21 cellular contexts compared by ENCODE assay signal in the genomic region with DNA sequence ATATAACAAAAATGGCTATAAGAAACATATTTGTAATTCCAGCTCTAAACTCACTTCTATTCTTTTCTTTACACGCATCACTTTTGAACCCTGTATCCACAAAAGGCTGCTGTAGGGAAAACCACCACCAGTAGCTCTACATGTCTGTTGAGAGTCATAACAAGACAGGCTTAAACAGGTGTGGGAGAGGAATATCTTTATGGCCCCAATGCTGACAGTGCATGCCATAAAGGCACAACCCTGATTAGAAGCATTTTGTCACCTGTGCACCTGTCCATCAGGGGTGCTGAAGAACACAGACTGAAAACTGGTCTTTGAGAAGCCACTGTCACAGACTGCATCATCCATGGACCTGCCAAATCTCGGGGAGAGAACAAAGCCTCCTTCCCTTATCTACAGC. TPM values are rescaled to one million over a fixed set of nuclear protein-coding genes. Genes with fewer than 3 reads are reported as not detected.
DNase-seq lines count a peak whose midpoint lies in the region; ATAC-seq, FAIRE-seq and TF ChIP-seq lines count a peak whose summit lies in the region.
"Had no signal": no experiment of that assay in that cellular context is flagged by ENCODE, and none has a peak within 500 bp of the region (broad histone marks: within the 10 kb centered on the region; RNA-seq: fewer than 3 reads in every experiment).

No MANE protein-coding gene starts in this region.

- H3K79me1 ChIP-seq in mesendoderm (ENCODE audit: low read length), result no peaks in the 10 kb centered on the region

- H3K9me3 Mint-ChIP-seq in brain (no peaks in the 10 kb centered on the region), memory B cell (no peaks in the 10 kb centered on the region)
- no peaks in the 10 kb centered on the region for H3K9me3 Mint-ChIP-seq in stimulated activated memory B cell treated with anti-CD40 and anti-IgM and Interleukin-4, amounts not matched to agents 10 μg/mL and 1 μg/mL and 100 μg/mL, for 72 hours
- H3K9me3 Mint-ChIP-seq: CD8-positive, alpha-beta T cell; IgD-negative memory B cell had no signal

- no peak overlapping the region for H3K4me3 Mint-ChIP-seq in brain
- no peak overlapping the region for H3K4me3 Mint-ChIP-seq in memory B cell
- no peak overlapping the region for H3K4me3 Mint-ChIP-seq in stimulated activated memory B cell treated with anti-CD40 and anti-IgM and Interleukin-4, amounts not matched to agents 10 μg/mL and 1 μg/mL and 100 μg/mL, for 72 hours
- H3K4me3 Mint-ChIP-seq: B cell; CD8-positive, alpha-beta T cell; IgD-negative memory B cell had no signal

- H3K4ac ChIP-seq in mesendoderm (ENCODE audit: low read depth, low read length), result no peak overlapping the region

- no CpG with 5 or more reads among the region's 2 CpGs for WGBS in mesendoderm (ENCODE audit: extremely low coverage, insufficient coverage, low lambda C conversion rate)

- DNase-seq in GM12892 (ENCODE audit: insufficient read length), result no peak
- no peak for DNase-seq in memory B cell (ENCODE audit: low spot score in 2 of 2)
- DNase-seq in mesendoderm, result no peak
- DNase-seq in GM13976 (ENCODE audit: low spot score), result no peak
- DNase-seq in HT-29 (ENCODE audit: low spot score), result no peak
- DNase-seq: 8988T; Calu3; CD8-positive, alpha-beta T cell; DMS79 treated with DMSO at 0.1 percent for 48 hours; GF-D8; GM23248; HCEC 1CT had no signal

- no peak overlapping the region for H3K18ac ChIP-seq in mesendoderm (ENCODE audit: low read length)

- no peak overlapping the region for H2BK15ac ChIP-seq in mesendoderm (replicated peaks; ENCODE audit: low read depth)

- in situ Hi-C loops in GM13976 (cut with MboI; ENCODE audit: low sequenced_read_pairs, unreplicated experiment), result no loop called here

- H4K8ac ChIP-seq in mesendoderm (ENCODE audit: low read depth, low read length), result no peak overlapping the region

- no peaks in the 10 kb centered on the region for H3K27me3 Mint-ChIP-seq in brain
- H3K27me3 Mint-ChIP-seq in memory B cell, result no peaks in the 10 kb centered on the region
- no peaks in the 10 kb centered on the region for H3K27me3 Mint-ChIP-seq in stimulated activated memory B cell treated with anti-CD40 and anti-IgM and Interleukin-4, amounts not matched to agents 10 μg/mL and 1 μg/mL and 100 μg/mL, for 72 hours
- H3K27me3 Mint-ChIP-seq: B cell, IgD-negative memory B cell had no signal

- TF ChIP-seq CTCF in brain (conservative IDR thresholded peaks at IDR 0.05) (no peak), GM13976 (IDR thresholded peaks at IDR 0.05; ENCODE audit: borderline replicate concordance, control extremely low read depth, extremely low read depth, insufficient read depth, missing control alignments) (no peak)

- no peak overlapping the region for H3K4me2 ChIP-seq in mesendoderm (ENCODE audit: low read length)
- H3K4me2 ChIP-seq: BLaER1 treated with 17β-estradiol and CSF1 and Interleukin-3, amounts not matched to agents 10 nM and 100 nM had no signal

- H3K23ac ChIP-seq in mesendoderm (ENCODE audit: low read length), result no peak overlapping the region

- ATAC-seq in memory B cell (ENCODE audit: low read depth), result no peak
- no peak for ATAC-seq in stimulated activated memory B cell treated with anti-CD40 and anti-IgM and Interleukin-4, amounts not matched to agents 10 μg/mL and 1 μg/mL and 100 μg/mL, for 72 hours
- ATAC-seq: CD8-positive, alpha-beta T cell had no signal

- H4K5ac ChIP-seq in mesendoderm (ENCODE audit: low read length), result no peak overlapping the region

- no peaks in the 10 kb centered on the region for H3K79me2 ChIP-seq in mesendoderm (ENCODE audit: control insufficient read depth, insufficient read depth, low read length)

- H2AK5ac ChIP-seq in mesendoderm (ENCODE audit: low read length), result no peak overlapping the region

- peaks cover 16% of the 10 kb centered on the region for H3K36me3 ChIP-seq in mesendoderm (ENCODE audit: control insufficient read depth, insufficient read depth, low read length)

- H2BK5ac ChIP-seq in mesendoderm (ENCODE audit: low read length), result no peak overlapping the region

- no peak overlapping the region for H3K9ac ChIP-seq in mesendoderm (ENCODE audit: low read length)
- H3K9ac ChIP-seq: BLaER1 treated with 17β-estradiol and CSF1 and Interleukin-3, amounts not matched to agents 10 nM and 100 nM; GM23248 had no signal

- peak; percentile 26; the same call in 1 of the 2 replicates for TF ChIP-seq POLR2A in GM12892 (IDR thresholded peaks at IDR 0.05; ENCODE audit: low read depth, low read length)

- no peak overlapping the region for H3K27ac ChIP-seq in mesendoderm (ENCODE audit: low read depth, low read length)
- H3K27ac ChIP-seq: BLaER1 treated with 17β-estradiol and CSF1 and Interleukin-3, amounts not matched to agents 10 nM and 100 nM; GM23248; HL-60 had no signal

- H3K27me3 ChIP-seq in mesendoderm (ENCODE audit: insufficient read depth, low read length, poor library complexity), result no peaks in the 10 kb centered on the region
- H3K27me3 ChIP-seq: BLaER1 treated with 17β-estradiol and CSF1 and Interleukin-3, amounts not matched to agents 10 nM and 100 nM had no signal

- H3K56ac ChIP-seq in mesendoderm (ENCODE audit: low read length), result no peak overlapping the region

- no peaks in the 10 kb centered on the region for H3K4me1 ChIP-seq in mesendoderm (ENCODE audit: control insufficient read depth, low read depth, low read length)
- H3K4me1 ChIP-seq: BLaER1 treated with 17β-estradiol and CSF1 and Interleukin-3, amounts not matched to agents 10 nM and 100 nM had no signal

- H3K4me3 ChIP-seq in mesendoderm (ENCODE audit: low read length), result no peak overlapping the region
- H3K4me3 ChIP-seq: BLaER1 treated with 17β-estradiol and CSF1 and Interleukin-3, amounts not matched to agents 10 nM and 100 nM; GM23248 had no signal

- FAIRE-seq in GM12892 (lab: Jason Lieb, UNC), result no peak
- FAIRE-seq: H54, HTR-8/SVneo had no signal

- H2BK120ac ChIP-seq in mesendoderm (ENCODE audit: low read depth, low read length), result no peak overlapping the region

- H3K4me1 Mint-ChIP-seq in brain, result peaks cover 5% of the 10 kb centered on the region
- no peaks in the 10 kb centered on the region for H3K4me1 Mint-ChIP-seq in memory B cell
- H3K4me1 Mint-ChIP-seq in stimulated activated memory B cell treated with anti-CD40 and anti-IgM and Interleukin-4, amounts not matched to agents 10 μg/mL and 1 μg/mL and 100 μg/mL, for 72 hours, result no peaks in the 10 kb centered on the region
- H3K4me1 Mint-ChIP-seq: B cell, IgD-negative memory B cell had no signal

- peak overlapping the region in 3 of 5 experiments; percentile 1 to 17 (median 12) for H3K27ac Mint-ChIP-seq in brain
- peak overlapping the region; percentile 46 for H3K27ac Mint-ChIP-seq in memory B cell
- peak overlapping the region; percentile 39 for H3K27ac Mint-ChIP-seq in stimulated activated memory B cell treated with anti-CD40 and anti-IgM and Interleukin-4, amounts not matched to agents 10 μg/mL and 1 μg/mL and 100 μg/mL, for 72 hours
- H3K27ac Mint-ChIP-seq: B cell; CD8-positive, alpha-beta T cell; IgD-negative memory B cell had no signal

- peaks cover 90% of the 10 kb centered on the region for H3K36me3 Mint-ChIP-seq in brain
- H3K36me3 Mint-ChIP-seq in memory B cell, result peaks cover 42% of the 10 kb centered on the region
- peaks cover 78% of the 10 kb centered on the region for H3K36me3 Mint-ChIP-seq in stimulated activated memory B cell treated with anti-CD40 and anti-IgM and Interleukin-4, amounts not matched to agents 10 μg/mL and 1 μg/mL and 100 μg/mL, for 72 hours

RNA-seq across cellular contexts. Expression of gene CSPG5, which starts 11.5 kb away (rescaled TPM):
- 0.15 TPM for polyA plus RNA-seq in GM12892 (2012; ENCODE audit: missing spikeins)
- polyA plus RNA-seq in brain (ENCODE audit: insufficient read depth, low read depth, low replicate concordance), result 32.3 TPM
- 2.2 TPM for polyA plus RNA-seq in mesendoderm (2013, experiment 1 of 2)
- polyA plus RNA-seq in mesendoderm (2013, experiment 2 of 2), result 2.4 TPM
- 1.2 and 2.1 TPM in 2 replicates for total RNA-seq in HT-29 (2014; rRNA removed; shearing (Covaris generic))
- polyA plus RNA-seq: AG04450, GM23248 had no signal
